Comparison of ENCODE assay signal across 10 cellular contexts in the genomic region with DNA sequence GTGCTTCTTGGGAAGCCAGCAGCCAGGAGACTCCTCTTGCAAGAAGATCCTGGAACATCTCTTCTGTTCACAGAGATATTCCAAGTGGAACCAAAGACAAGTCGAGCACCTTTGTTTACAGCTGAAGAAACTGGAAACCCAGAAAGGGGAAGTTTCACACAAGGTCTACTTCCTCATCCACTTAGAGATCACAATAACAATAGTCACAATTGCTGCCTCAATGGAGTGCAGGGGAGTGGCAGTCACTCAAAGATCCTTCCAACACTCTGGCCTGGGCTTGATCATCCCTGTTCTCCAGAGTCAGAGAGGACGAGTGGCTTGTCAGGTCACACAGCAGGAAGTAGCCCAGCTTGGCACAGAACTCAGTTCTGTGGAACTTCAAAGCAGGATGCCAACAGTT. TPM values are rescaled to one million over a fixed set of nuclear protein-coding genes. Genes with fewer than 3 reads are reported as not detected.
A peak's percentile ranks its signal among the peaks of the same experiment; 100 is the strongest.
DNase-seq lines count a peak whose midpoint lies in the region; ATAC-seq and TF ChIP-seq lines count a peak whose summit lies in the region.
"Had no signal": no experiment of that assay in that cellular context is flagged by ENCODE, and none has a peak within 500 bp of the region (broad histone marks: within the 10 kb centered on the region; RNA-seq: fewer than 3 reads in every experiment).

No MANE protein-coding gene starts in this region.

- peak overlapping the region; percentile 11 for H3K27ac Mint-ChIP-seq in activated T-helper 1 cell treated with anti-CD3 and anti-CD28 coated beads, Interleukin-12 subunit alpha, Interleukin-12 subunit beta, Interleukin-2, Interleukin-4 antibody, amounts not matched to agents 30 ng/mL and 10 ng/mL and 1 ng/mL, durations not matched to agents 14 hours and 24 hours and 36 hours

- no peak overlapping the region for H3K4me3 Mint-ChIP-seq in activated T-helper 1 cell treated with anti-CD3 and anti-CD28 coated beads, Interleukin-12 subunit alpha, Interleukin-12 subunit beta, Interleukin-2, Interleukin-4 antibody, amounts not matched to agents 30 ng/mL and 10 ng/mL and 1 ng/mL, durations not matched to agents 14 hours and 24 hours and 36 hours

- intact Hi-C loops in activated T-helper 1 cell treated with anti-CD3 and anti-CD28 coated beads, Interleukin-12 subunit alpha, Interleukin-12 subunit beta, Interleukin-2, Interleukin-4 antibody, amounts not matched to agents 30 ng/mL and 10 ng/mL and 1 ng/mL, durations not matched to agents 14 hours and 24 hours and 36 hours (cut with micrococcal nuclease): no loop called here
- intact Hi-C loops in psoas muscle (cut with DNase I): no loop called here

- no peaks in the 10 kb centered on the region for H3K9me3 Mint-ChIP-seq in activated T-helper 1 cell treated with anti-CD3 and anti-CD28 coated beads, Interleukin-12 subunit alpha, Interleukin-12 subunit beta, Interleukin-2, Interleukin-4 antibody, amounts not matched to agents 30 ng/mL and 10 ng/mL and 1 ng/mL, durations not matched to agents 14 hours and 24 hours and 36 hours

- ATAC-seq in GM21367 (IDR thresholded peaks at IDR 0.05; ENCODE audit: unreplicated experiment): peak; percentile 83
- ATAC-seq in HG03521 (IDR thresholded peaks at IDR 0.05; ENCODE audit: unreplicated experiment): peak; percentile 86
- ATAC-seq in psoas muscle: no peak

- peak; percentile 27 for DNase-seq in DMS53 treated with DMSO at 0.1 percent for 48 hours (lab: John Stamatoyannopoulos, UW; ENCODE audit: unreplicated experiment)
- no peak for DNase-seq in activated T-helper 1 cell treated with anti-CD3 and anti-CD28 coated beads, Interleukin-12 subunit alpha, Interleukin-12 subunit beta, Interleukin-2, Interleukin-4 antibody, amounts not matched to agents 30 ng/mL and 10 ng/mL and 1 ng/mL, durations not matched to agents 14 hours and 24 hours and 36 hours (ENCODE audit: low spot score)
- no peak for DNase-seq in dedifferentiated amniotic fluid mesenchymal stem cell (ENCODE audit: extremely low spot score)
- no peak for DNase-seq in psoas muscle
- no peak for DNase-seq in islet precursor cell
- no peak for DNase-seq in GM19240 (ENCODE audit: insufficient read length, low spot score)
- DNase-seq: DND-41, NCI-H2107 had no signal

- H3K27me3 Mint-ChIP-seq in activated T-helper 1 cell treated with anti-CD3 and anti-CD28 coated beads, Interleukin-12 subunit alpha, Interleukin-12 subunit beta, Interleukin-2, Interleukin-4 antibody, amounts not matched to agents 30 ng/mL and 10 ng/mL and 1 ng/mL, durations not matched to agents 14 hours and 24 hours and 36 hours (ENCODE audit: insufficient read depth): peaks cover 6% of the 10 kb centered on the region

- H3K4me1 Mint-ChIP-seq in activated T-helper 1 cell treated with anti-CD3 and anti-CD28 coated beads, Interleukin-12 subunit alpha, Interleukin-12 subunit beta, Interleukin-2, Interleukin-4 antibody, amounts not matched to agents 30 ng/mL and 10 ng/mL and 1 ng/mL, durations not matched to agents 14 hours and 24 hours and 36 hours (ENCODE audit: low read depth): peaks cover 10% of the 10 kb centered on the region

- no peak overlapping the region for H3K4me3 ChIP-seq in psoas muscle

- H3K36me3 Mint-ChIP-seq in activated T-helper 1 cell treated with anti-CD3 and anti-CD28 coated beads, Interleukin-12 subunit alpha, Interleukin-12 subunit beta, Interleukin-2, Interleukin-4 antibody, amounts not matched to agents 30 ng/mL and 10 ng/mL and 1 ng/mL, durations not matched to agents 14 hours and 24 hours and 36 hours (ENCODE audit: low read depth): no peaks in the 10 kb centered on the region

- H3K9me3 ChIP-seq in psoas muscle: no peaks in the 10 kb centered on the region

- WGBS in psoas muscle, 3 donors: 36 to 57% (median 40%) methylated on average over 2 of the region's 2 CpGs

- TF ChIP-seq CTCF in psoas muscle (IDR thresholded peaks at IDR 0.05): no peak

- H3K36me3 ChIP-seq in psoas muscle (ENCODE audit: insufficient read depth in 1 of 2, low read depth in 1 of 2): no peaks in the 10 kb centered on the region

- no peak overlapping the region for H3K27ac ChIP-seq in psoas muscle

- no peaks in the 10 kb centered on the region for H3K4me1 ChIP-seq in psoas muscle

- no peaks in the 10 kb centered on the region for H3K27me3 ChIP-seq in psoas muscle (ENCODE audit: insufficient read depth in 3 of 3, low read length in 2 of 3)

RNA-seq across cellular contexts. Expression of a gene that starts 46.9 kb away (rescaled TPM):
- 15.6 and 16.8 TPM in 2 replicates for total RNA-seq in activated T-helper 1 cell treated with anti-CD3 and anti-CD28 coated beads, Interleukin-12 subunit alpha, Interleukin-12 subunit beta, Interleukin-2, Interleukin-4 antibody, amounts not matched to agents 30 ng/mL and 10 ng/mL and 1 ng/mL, durations not matched to agents 14 hours and 24 hours and 36 hours
- total RNA-seq in psoas muscle: 10 to 100 TPM; 16.2 to 26.0 (median 18.6) TPM
- polyA plus RNA-seq in psoas muscle: 10 to 100 TPM; 10.4 to 19.0 (median 16.2) TPM

Comparison
In these comparisons a context has a peak if more than half of its experiments do, and no peak if none do; other contexts are left out.
1. ATAC-seq: peak in GM21367 (single experiment) and HG03521 (single experiment); none in psoas muscle (0 of 4).